9 cellular contexts compared by ENCODE assay signal in genomic region chr19:39212377-39212742, GRCh38. TPM values are rescaled to one million over a fixed set of nuclear protein-coding genes. Genes with fewer than 3 reads are reported as not detected.
DNase-seq lines count a peak whose midpoint lies in the region; ATAC-seq, FAIRE-seq and TF ChIP-seq lines count a peak whose summit lies in the region.
"Had no signal": no experiment of that assay in that cellular context is flagged by ENCODE, and none has a peak within 500 bp of the region (broad histone marks: within the 10 kb centered on the region; RNA-seq: fewer than 3 reads in every experiment).

No MANE protein-coding gene starts in this region.

- CTCF ChIA-PET in PC-9 (lab: Charles Lee): no interaction called here
- CTCF ChIA-PET in HepG2 (lab: Yijun Ruan, JAX; ENCODE audit: low intra/inter-chr PET ratio, low total read pairs): interaction anchor here (1.3 kb wide), 1 partner anchor 116 kb away, joined by 5 read pairs; no protein-coding TSS in a partner anchor

- no peak for TF ChIP-seq EP300 in HepG2 (IDR thresholded peaks at IDR 0.05; ENCODE audit: low read depth in 2 of 2, low read length in 2 of 2)
- TF ChIP-seq EP300 in HepG2 (CRISPR knock-in tag; IDR thresholded peaks at IDR 0.05; ENCODE audit: borderline replicate concordance): no peak

- POLR2A ChIA-PET in PC-9 (lab: Charles Lee; ENCODE audit: unreplicated experiment): no interaction called here
- POLR2A ChIA-PET in HepG2 (lab: Yijun Ruan, JAX): no interaction called here

- in situ Hi-C loops in HepG2 (cut with HindIII; ENCODE audit: extremely low pct_ligation_motif_present, low pct_unique_long_range_greater_than_20kb): loop anchor here (5.0 kb wide), 1 partner anchor 115 kb away; no protein-coding TSS in a partner anchor

- H3K4me3 ChIP-seq in PC-9 (no peak overlapping the region), HepG2 (replicated peaks in 1 of 3; ENCODE audit: insufficient read depth in 1 of 3, low read depth in 2 of 3, low read length in 3 of 3) (no peak overlapping the region)

- H3K9me2 ChIP-seq in PC-9 (ENCODE audit: insufficient read depth): no peaks in the 10 kb centered on the region

- H4K20me1 ChIP-seq in PC-9 (ENCODE audit: insufficient read depth): no peaks in the 10 kb centered on the region
- no peaks in the 10 kb centered on the region for H4K20me1 ChIP-seq in HepG2 (ENCODE audit: insufficient read depth, low read length)

- DNase-seq in GM20000 (ENCODE audit: low spot score) (no peak), PC-9 (peak in 1 of 2 experiments; percentile 40), HepG2 (ENCODE audit: low spot score) (no peak), GM19239 (ENCODE audit: insufficient read length, low spot score) (no peak)
- DNase-seq in activated effector memory CD4-positive, alpha-beta T cell treated with Interleukin-2 at 50 U/mL for 16 hours: peak; percentile 46
- peak; percentile 26 for DNase-seq in stimulated activated naive CD4-positive, alpha-beta T cell treated with Interleukin-2 at 50 U/mL for 16 hours (lab: John Stamatoyannopoulos, UW)

- H3K9ac ChIP-seq in HepG2 (ENCODE audit: insufficient read depth, low read depth, low read length): no peak overlapping the region

- no TSS peak for BruUV-seq in PC-9 (replicated peaks; lab: Mats Ljungman, UMichigan)
- BruUV-seq in HepG2 (replicated peaks; lab: Mats Ljungman, UMichigan): no TSS peak

- no peaks in the 10 kb centered on the region for H3K9me3 ChIP-seq in PC-9 (ENCODE audit: insufficient read depth, low read depth)
- H3K9me3 ChIP-seq in HepG2 (ENCODE audit: low read length): no peaks in the 10 kb centered on the region

- H3K79me2 ChIP-seq in PC-9 (ENCODE audit: low read depth) (no peaks in the 10 kb centered on the region), HepG2 (ENCODE audit: insufficient read depth, low read length) (no peaks in the 10 kb centered on the region)

- no peaks in the 10 kb centered on the region for H3K4me1 ChIP-seq in PC-9 (replicated peaks; ENCODE audit: insufficient read depth)
- no peaks in the 10 kb centered on the region for H3K4me1 ChIP-seq in HepG2 (ENCODE audit: insufficient read depth, low read length)

- TF ChIP-seq POLR2A in HepG2 (IDR thresholded peaks at IDR 0.05; ENCODE audit: insufficient read depth in 1 of 2, low read depth in 2 of 2, low read length in 2 of 2): no peak

- H3K36me3 ChIP-seq in PC-9 (ENCODE audit: low read depth): no peaks in the 10 kb centered on the region
- no peaks in the 10 kb centered on the region for H3K36me3 ChIP-seq in HepG2 (replicated peaks in 1 of 2; ENCODE audit: control insufficient read depth in 1 of 2, insufficient read depth in 2 of 2, low read length in 2 of 2)

- FAIRE-seq in HepG2 (lab: Jason Lieb, UNC) (no peak), GM19239 (lab: Jason Lieb, UNC) (no peak)
- FAIRE-seq: TTC549 had no signal

- no peak overlapping the region for H3K4me2 ChIP-seq in PC-9
- H3K4me2 ChIP-seq in HepG2 (ENCODE audit: low read depth, low read length): no peak overlapping the region

- ATAC-seq in HepG2 (peak; percentile 73), GM21723 (IDR thresholded peaks at IDR 0.05; ENCODE audit: unreplicated experiment) (no peak), HG03159 (IDR thresholded peaks at IDR 0.05; ENCODE audit: unreplicated experiment) (no peak)

- peaks cover 5% of the 10 kb centered on the region; the same call in 1 of the 2 replicates for H3F3A ChIP-seq in PC-9 (ENCODE audit: insufficient read depth, low read depth)

- intact Hi-C loops in PC-9 (cut with micrococcal nuclease; ENCODE audit: unreplicated experiment) (loop anchor here (1.0 to 2.0 kb wide), 2 partner anchors 116 to 198 kb away; no protein-coding TSS in a partner anchor), HepG2 (cut with micrococcal nuclease; ENCODE audit: unreplicated experiment) (loop anchor here (5.0 kb wide), 1 partner anchor 115 kb away; no protein-coding TSS in a partner anchor)

- H3K27ac ChIP-seq in PC-9 (no peak overlapping the region), HepG2 (ENCODE audit: extremely low read length, insufficient read depth, low read length) (no peak overlapping the region)

- no peak overlapping the region for H2AFZ ChIP-seq in PC-9
- no peak overlapping the region for H2AFZ ChIP-seq in HepG2 (ENCODE audit: low read length)

- WGBS in HepG2 (ENCODE audit: low lambda C conversion rate): 8% methylated on average over 6 of the region's 8 CpGs

- TF ChIP-seq CTCF in GM20000 (IDR thresholded peaks at IDR 0.05; ENCODE audit: extremely low read depth, missing control alignments) (peak; percentile 35), PC-9 (conservative IDR thresholded peaks at IDR 0.05) (peak; percentile 59), HepG2 (CRISPR knock-in tag; IDR thresholded peaks at IDR 0.05) (peak; percentile 60)

- peak; percentile 66 for TF ChIP-seq RAD21 in HepG2 (CRISPR knock-in tag; IDR thresholded peaks at IDR 0.05)

- H3K27me3 ChIP-seq in PC-9 (ENCODE audit: insufficient read depth, low read depth) (no peaks in the 10 kb centered on the region), HepG2 (ENCODE audit: control insufficient read depth in 1 of 2, insufficient read depth in 2 of 2, low read length in 2 of 2) (no peaks in the 10 kb centered on the region; a peak in 2 of 5 replicates)

RNA-seq across cellular contexts. Expression of gene SYCN, which starts 8.3 kb away (rescaled TPM):
- total RNA-seq in PC-9 (2021) (not detected in 2 replicates), HepG2 (2016; rRNA removed; fragmentation: Illumina TruSeq; extraction: Trizol) (not detected in 2 replicates)
- total RNA-seq in HepG2 (2016; cell fraction: cytosol; rRNA removed; fragmentation: Illumina TruSeq; extraction: Trizol; ENCODE audit: low read depth): not detected in 2 replicates
- total RNA-seq in HepG2 (2016; cell fraction: insoluble cytoplasmic fraction; rRNA removed; fragmentation: Illumina TruSeq; extraction: Trizol): not detected in 2 replicates
- total RNA-seq in HepG2 (2016; cell fraction: membrane; rRNA removed; fragmentation: Illumina TruSeq; extraction: Trizol): not detected in 2 replicates
- total RNA-seq in HepG2 (2016; cell fraction: nucleus; rRNA removed; fragmentation: Illumina TruSeq; extraction: Trizol): not detected in 2 replicates
- not detected in 2 replicates for polyA plus RNA-seq in HepG2 (2011; rRNA removed)
- not detected in 2 replicates for polyA plus RNA-seq in HepG2 (2011; cell fraction: cytosol; rRNA removed)
- not detected in 2 replicates for polyA plus RNA-seq in HepG2 (2011; cell fraction: nucleus; rRNA removed)
- not detected in 2 replicates for polyA plus RNA-seq in HepG2 (2012)
- polyA plus RNA-seq in HepG2 (2016; cell fraction: cytosol; fragmentation: Illumina TruSeq; extraction: Trizol; ENCODE audit: low read depth): not detected in 2 replicates
- polyA plus RNA-seq in HepG2 (2016; cell fraction: insoluble cytoplasmic fraction; fragmentation: Illumina TruSeq; extraction: Trizol; ENCODE audit: low read depth): not detected in 2 replicates
- polyA plus RNA-seq in HepG2 (2016; cell fraction: membrane; fragmentation: Illumina TruSeq; extraction: Trizol; ENCODE audit: low read depth): not detected in 2 replicates
- polyA plus RNA-seq in HepG2 (2016; cell fraction: nucleus; fragmentation: Illumina TruSeq; extraction: Trizol; ENCODE audit: insufficient read depth, low read depth): not detected in 2 replicates
- not detected in 2 replicates for polyA minus RNA-seq in HepG2 (2011; rRNA and poly(A)+ RNA removed; ENCODE audit: low replicate concordance)
- polyA minus RNA-seq in HepG2 (2011; cell fraction: cytosol; rRNA and poly(A)+ RNA removed): not detected in 2 replicates
- polyA minus RNA-seq in HepG2 (2011; cell fraction: nucleus; rRNA and poly(A)+ RNA removed): not detected in 2 replicates

RNA-seq across cellular contexts. Expression of gene NCCRP1, which starts 15.6 kb away (rescaled TPM):
- total RNA-seq in PC-9 (2021): 22.7 and 23.2 TPM in 2 replicates
- not detected in 2 replicates for total RNA-seq in HepG2 (2016; rRNA removed; fragmentation: Illumina TruSeq; extraction: Trizol)
- not detected in 2 replicates for total RNA-seq in HepG2 (2016; cell fraction: cytosol; rRNA removed; fragmentation: Illumina TruSeq; extraction: Trizol; ENCODE audit: low read depth)
- not detected in 2 replicates for total RNA-seq in HepG2 (2016; cell fraction: insoluble cytoplasmic fraction; rRNA removed; fragmentation: Illumina TruSeq; extraction: Trizol)
- total RNA-seq in HepG2 (2016; cell fraction: membrane; rRNA removed; fragmentation: Illumina TruSeq; extraction: Trizol): not detected in 2 replicates
- total RNA-seq in HepG2 (2016; cell fraction: nucleus; rRNA removed; fragmentation: Illumina TruSeq; extraction: Trizol): not detected in 2 replicates
- not detected in 2 replicates for polyA plus RNA-seq in HepG2 (2011; rRNA removed)
- not detected in 2 replicates for polyA plus RNA-seq in HepG2 (2011; cell fraction: cytosol; rRNA removed)
- polyA plus RNA-seq in HepG2 (2011; cell fraction: nucleus; rRNA removed): not detected in 2 replicates
- polyA plus RNA-seq in HepG2 (2012): not detected in 2 replicates
- polyA plus RNA-seq in HepG2 (2016; cell fraction: cytosol; fragmentation: Illumina TruSeq; extraction: Trizol; ENCODE audit: low read depth): not detected in 2 replicates
- polyA plus RNA-seq in HepG2 (2016; cell fraction: insoluble cytoplasmic fraction; fragmentation: Illumina TruSeq; extraction: Trizol; ENCODE audit: low read depth): not detected in 2 replicates
- polyA plus RNA-seq in HepG2 (2016; cell fraction: membrane; fragmentation: Illumina TruSeq; extraction: Trizol; ENCODE audit: low read depth): not detected in 2 replicates
- not detected in 2 replicates for polyA plus RNA-seq in HepG2 (2016; cell fraction: nucleus; fragmentation: Illumina TruSeq; extraction: Trizol; ENCODE audit: insufficient read depth, low read depth)
- polyA minus RNA-seq in HepG2 (2011; rRNA and poly(A)+ RNA removed; ENCODE audit: low replicate concordance): 0.06 and 0.70 TPM in 2 replicates
- not detected in 2 replicates for polyA minus RNA-seq in HepG2 (2011; cell fraction: cytosol; rRNA and poly(A)+ RNA removed)
- polyA minus RNA-seq in HepG2 (2011; cell fraction: nucleus; rRNA and poly(A)+ RNA removed): not detected in 2 replicates

RNA-seq across cellular contexts. Expression of gene IFNL3, which starts 32.4 kb away (rescaled TPM):
- not detected in 2 replicates for total RNA-seq in PC-9 (2021)
- not detected in 2 replicates for total RNA-seq in HepG2 (2016; rRNA removed; fragmentation: Illumina TruSeq; extraction: Trizol)
- not detected in 2 replicates for total RNA-seq in HepG2 (2016; cell fraction: cytosol; rRNA removed; fragmentation: Illumina TruSeq; extraction: Trizol; ENCODE audit: low read depth)
- total RNA-seq in HepG2 (2016; cell fraction: insoluble cytoplasmic fraction; rRNA removed; fragmentation: Illumina TruSeq; extraction: Trizol): not detected in 2 replicates
- total RNA-seq in HepG2 (2016; cell fraction: membrane; rRNA removed; fragmentation: Illumina TruSeq; extraction: Trizol): not detected in 2 replicates
- not detected in 2 replicates for total RNA-seq in HepG2 (2016; cell fraction: nucleus; rRNA removed; fragmentation: Illumina TruSeq; extraction: Trizol)
- not detected in 2 replicates for polyA plus RNA-seq in HepG2 (2011; rRNA removed)
- not detected in 2 replicates for polyA plus RNA-seq in HepG2 (2011; cell fraction: cytosol; rRNA removed)
- polyA plus RNA-seq in HepG2 (2011; cell fraction: nucleus; rRNA removed): not detected in 2 replicates
- polyA plus RNA-seq in HepG2 (2012): not detected in 2 replicates
- not detected in 2 replicates for polyA plus RNA-seq in HepG2 (2016; cell fraction: cytosol; fragmentation: Illumina TruSeq; extraction: Trizol; ENCODE audit: low read depth)
- not detected in 2 replicates for polyA plus RNA-seq in HepG2 (2016; cell fraction: insoluble cytoplasmic fraction; fragmentation: Illumina TruSeq; extraction: Trizol; ENCODE audit: low read depth)
- polyA plus RNA-seq in HepG2 (2016; cell fraction: membrane; fragmentation: Illumina TruSeq; extraction: Trizol; ENCODE audit: low read depth): not detected in 2 replicates
- not detected in 2 replicates for polyA plus RNA-seq in HepG2 (2016; cell fraction: nucleus; fragmentation: Illumina TruSeq; extraction: Trizol; ENCODE audit: insufficient read depth, low read depth)
- not detected in 2 replicates for polyA minus RNA-seq in HepG2 (2011; rRNA and poly(A)+ RNA removed; ENCODE audit: low replicate concordance)
- not detected in 2 replicates for polyA minus RNA-seq in HepG2 (2011; cell fraction: cytosol; rRNA and poly(A)+ RNA removed)
- not detected in 2 replicates for polyA minus RNA-seq in HepG2 (2011; cell fraction: nucleus; rRNA and poly(A)+ RNA removed)

RNA-seq across cellular contexts. Expression of gene IFNL4, which starts 36.3 kb away (rescaled TPM):
- total RNA-seq in PC-9 (2021) (not detected in 2 replicates), HepG2 (2016; rRNA removed; fragmentation: Illumina TruSeq; extraction: Trizol) (not detected in 2 replicates)
- total RNA-seq in HepG2 (2016; cell fraction: cytosol; rRNA removed; fragmentation: Illumina TruSeq; extraction: Trizol; ENCODE audit: low read depth): not detected in 2 replicates
- total RNA-seq in HepG2 (2016; cell fraction: insoluble cytoplasmic fraction; rRNA removed; fragmentation: Illumina TruSeq; extraction: Trizol): not detected in 2 replicates
- not detected in 2 replicates for total RNA-seq in HepG2 (2016; cell fraction: membrane; rRNA removed; fragmentation: Illumina TruSeq; extraction: Trizol)
- not detected in 2 replicates for total RNA-seq in HepG2 (2016; cell fraction: nucleus; rRNA removed; fragmentation: Illumina TruSeq; extraction: Trizol)
- not detected in 2 replicates for polyA plus RNA-seq in HepG2 (2011; rRNA removed)
- not detected in 2 replicates for polyA plus RNA-seq in HepG2 (2011; cell fraction: cytosol; rRNA removed)
- not detected in 2 replicates for polyA plus RNA-seq in HepG2 (2011; cell fraction: nucleus; rRNA removed)
- polyA plus RNA-seq in HepG2 (2012): not detected in 2 replicates
- polyA plus RNA-seq in HepG2 (2016; cell fraction: cytosol; fragmentation: Illumina TruSeq; extraction: Trizol; ENCODE audit: low read depth): not detected in 2 replicates
- polyA plus RNA-seq in HepG2 (2016; cell fraction: insoluble cytoplasmic fraction; fragmentation: Illumina TruSeq; extraction: Trizol; ENCODE audit: low read depth): not detected in 2 replicates
- not detected in 2 replicates for polyA plus RNA-seq in HepG2 (2016; cell fraction: membrane; fragmentation: Illumina TruSeq; extraction: Trizol; ENCODE audit: low read depth)
- polyA plus RNA-seq in HepG2 (2016; cell fraction: nucleus; fragmentation: Illumina TruSeq; extraction: Trizol; ENCODE audit: insufficient read depth, low read depth): not detected in 2 replicates
- polyA minus RNA-seq in HepG2 (2011; rRNA and poly(A)+ RNA removed; ENCODE audit: low replicate concordance): not detected in 2 replicates
- polyA minus RNA-seq in HepG2 (2011; cell fraction: cytosol; rRNA and poly(A)+ RNA removed): not detected in 2 replicates
- not detected in 2 replicates for polyA minus RNA-seq in HepG2 (2011; cell fraction: nucleus; rRNA and poly(A)+ RNA removed)

RNA-seq across cellular contexts. Expression of gene IFNL2, which starts 55.8 kb away (rescaled TPM):
- total RNA-seq in PC-9 (2021): not detected in 2 replicates
- not detected in 2 replicates for total RNA-seq in HepG2 (2016; rRNA removed; fragmentation: Illumina TruSeq; extraction: Trizol)
- total RNA-seq in HepG2 (2016; cell fraction: cytosol; rRNA removed; fragmentation: Illumina TruSeq; extraction: Trizol; ENCODE audit: low read depth): not detected in 2 replicates
- total RNA-seq in HepG2 (2016; cell fraction: insoluble cytoplasmic fraction; rRNA removed; fragmentation: Illumina TruSeq; extraction: Trizol): not detected in 2 replicates
- not detected in 2 replicates for total RNA-seq in HepG2 (2016; cell fraction: membrane; rRNA removed; fragmentation: Illumina TruSeq; extraction: Trizol)
- total RNA-seq in HepG2 (2016; cell fraction: nucleus; rRNA removed; fragmentation: Illumina TruSeq; extraction: Trizol): not detected in 2 replicates
- polyA plus RNA-seq in HepG2 (2011; rRNA removed): not detected in 2 replicates
- not detected in 2 replicates for polyA plus RNA-seq in HepG2 (2011; cell fraction: cytosol; rRNA removed)
- not detected in 2 replicates for polyA plus RNA-seq in HepG2 (2011; cell fraction: nucleus; rRNA removed)
- not detected in 2 replicates for polyA plus RNA-seq in HepG2 (2012)
- polyA plus RNA-seq in HepG2 (2016; cell fraction: cytosol; fragmentation: Illumina TruSeq; extraction: Trizol; ENCODE audit: low read depth): not detected in 2 replicates
- not detected in 2 replicates for polyA plus RNA-seq in HepG2 (2016; cell fraction: insoluble cytoplasmic fraction; fragmentation: Illumina TruSeq; extraction: Trizol; ENCODE audit: low read depth)
- not detected in 2 replicates for polyA plus RNA-seq in HepG2 (2016; cell fraction: membrane; fragmentation: Illumina TruSeq; extraction: Trizol; ENCODE audit: low read depth)
- not detected in 2 replicates for polyA plus RNA-seq in HepG2 (2016; cell fraction: nucleus; fragmentation: Illumina TruSeq; extraction: Trizol; ENCODE audit: insufficient read depth, low read depth)
- not detected in 2 replicates for polyA minus RNA-seq in HepG2 (2011; rRNA and poly(A)+ RNA removed; ENCODE audit: low replicate concordance)
- not detected in 2 replicates for polyA minus RNA-seq in HepG2 (2011; cell fraction: cytosol; rRNA and poly(A)+ RNA removed)
- not detected in 2 replicates for polyA minus RNA-seq in HepG2 (2011; cell fraction: nucleus; rRNA and poly(A)+ RNA removed)

Comparison
In these comparisons a context has a peak if more than half of its experiments do, and no peak if none do; other contexts are left out.
1. DNase-seq: peak in activated effector memory CD4-positive, alpha-beta T cell treated with Interleukin-2 at 50 U/mL for 16 hours (single experiment) and stimulated activated naive CD4-positive, alpha-beta T cell treated with Interleukin-2 at 50 U/mL for 16 hours (single experiment); none in GM20000 (single experiment), HepG2 (single experiment) and GM19239 (single experiment).
2. RNA of gene NCCRP1, which starts 15.6 kb away (total RNA-seq): 22.7 to 23.2 TPM in PC-9; not detected in HepG2; every median in the first group is over 10 times any median in the second.
3. Peak in every context shown above with its lines, with median percentiles within 50 percentile points of each other: CTCF ChIP-seq.